8 cellular contexts compared by ENCODE assay signal in the genomic region with DNA sequence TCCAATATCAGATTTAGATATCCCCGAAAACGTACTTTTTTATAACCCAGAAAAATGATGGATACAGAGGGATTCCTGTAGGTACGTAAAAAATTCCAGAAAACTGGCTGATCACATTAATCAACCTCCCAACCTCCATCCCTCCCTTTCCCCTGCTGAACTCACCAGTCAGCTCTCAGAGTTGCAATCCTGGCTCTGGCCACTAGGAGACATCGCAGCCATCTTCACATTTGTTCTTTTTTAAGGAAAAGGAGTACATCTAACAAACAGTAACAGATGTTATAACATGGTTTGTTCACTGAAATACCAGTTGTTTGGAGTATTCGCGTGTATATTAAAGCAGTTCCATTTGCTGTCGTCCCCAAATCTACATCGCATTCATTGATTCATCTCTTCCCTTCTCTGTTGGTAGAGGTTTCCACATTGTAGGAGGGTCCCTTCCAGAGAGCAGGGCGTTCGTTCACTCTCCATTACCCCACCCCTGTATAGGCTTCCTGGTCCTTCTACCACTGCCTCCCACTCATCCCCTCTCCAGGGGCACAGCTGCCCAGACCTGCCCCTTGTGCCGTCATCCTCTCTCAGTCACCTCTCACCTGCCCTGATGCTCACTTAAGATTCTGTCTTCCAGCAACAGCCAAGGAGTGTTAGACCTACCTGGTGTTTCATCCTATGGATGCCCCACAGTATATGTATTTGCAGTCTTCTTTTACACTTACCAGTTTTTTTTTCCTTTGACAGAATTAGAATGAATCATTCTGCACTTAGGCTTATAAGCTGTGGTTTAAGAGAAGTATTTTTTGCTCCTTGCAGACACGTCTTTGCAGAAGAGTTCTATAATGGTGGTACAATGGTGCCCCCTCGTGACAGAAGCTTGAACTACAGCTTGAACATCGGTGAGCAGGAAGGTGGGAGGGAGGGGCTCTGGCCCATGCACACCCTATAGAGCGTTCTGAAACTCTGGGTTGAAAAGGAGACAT. TPM values are rescaled to one million over a fixed set of nuclear protein-coding genes. Genes with fewer than 3 reads are reported as not detected.
A peak's percentile ranks its signal among the peaks of the same experiment; 100 is the strongest.
DNase-seq lines count a peak whose midpoint lies in the region; ATAC-seq, FAIRE-seq and TF ChIP-seq lines count a peak whose summit lies in the region.

No MANE protein-coding gene starts in this region.

- no peak for FAIRE-seq in urothelium cell line (lab: Jason Lieb, UNC)

- peak; percentile 79 for ATAC-seq in GM21528 (IDR thresholded peaks at IDR 0.05; ENCODE audit: low FRiP score, unreplicated experiment)
- peak; percentile 91 for ATAC-seq in foreskin keratinocyte

- peak; percentile 41 for TF ChIP-seq RAD21 in Ishikawa (IDR thresholded peaks at IDR 0.05; ENCODE audit: low read depth)

- no peaks in the 10 kb centered on the region for H3K4me1 ChIP-seq in foreskin keratinocyte

- POLR2A ChIA-PET in RWPE1 (lab: Yijun Ruan, JAX; ENCODE audit: low non-redundant PET), result no interaction called here

- DNase-seq in EH (ENCODE audit: low read depth) (peak; percentile 76), RWPE1 (ENCODE audit: low spot score) (peak; percentile 3), foreskin keratinocyte (peak; percentile 29 to 54), pons (ENCODE audit: low spot score) (peak; percentile 52), urothelium cell line (ENCODE audit: low spot score) (peak; percentile 27)
- DNase-seq in activated T-helper 1 cell treated with anti-CD3 and anti-CD28 coated beads, Interleukin-2, amount 50 U/mL, for 16 hours (ENCODE audit: low read depth in 1 of 2, low spot score in 1 of 2), result peak; percentile 45 to 47

- H3K27ac ChIP-seq in RWPE1 (no peak overlapping the region), foreskin keratinocyte (no peak overlapping the region)

- CTCF ChIA-PET in RWPE1 (lab: Yijun Ruan, JAX), result interaction anchor here (0.5 to 0.7 kb wide), 7 partner anchors 51 to 813 kb away, joined by 3 to 6 read pairs (median 3); no protein-coding TSS in a partner anchor

- no peaks in the 10 kb centered on the region for H3K27me3 ChIP-seq in foreskin keratinocyte

- no peak for TF ChIP-seq EP300 in Ishikawa (IDR thresholded peaks at IDR 0.05; ENCODE audit: borderline replicate concordance)

- TF ChIP-seq CTCF in RWPE1 (conservative IDR thresholded peaks at IDR 0.05; ENCODE audit: low read depth) (peak; percentile 28), foreskin keratinocyte (conservative IDR thresholded peaks at IDR 0.05) (peak; percentile 67)

TF ChIP-seq in Ishikawa, 13 proteins besides CTCF, POLR2A, EP300 and RAD21:
- TF ChIP-seq TEAD4 (IDR thresholded peaks at IDR 0.05) (no peak), NFIC (IDR thresholded peaks at IDR 0.05) (no peak), CEBPB (IDR thresholded peaks at IDR 0.05) (no peak), FOXM1 (IDR thresholded peaks at IDR 0.05; ENCODE audit: borderline replicate concordance, low read depth) (no peak)

RNA-seq across cellular contexts. Expression of gene RAB40AL, which starts 36.8 kb away (rescaled TPM):
- 0.14 TPM in 1 of 2 replicates, not detected in the other for total RNA-seq in foreskin keratinocyte
- not detected in 2 replicates for polyA plus RNA-seq in foreskin keratinocyte

Comparison
In these comparisons a context has a peak if more than half of its experiments do, and no peak if none do; other contexts are left out.
1. DNase-seq: peak in every context shown above with its lines; median percentile 76 in EH; 52 in pons; 46 in activated T-helper 1 cell treated with anti-CD3 and anti-CD28 coated beads, Interleukin-2, amount 50 U/mL, for 16 hours; 42 in foreskin keratinocyte; 27 in urothelium cell line; 3 in RWPE1.